In genomic region chr12:72747460-72747859, GRCh38 we compare ENCODE assay signal across 23 cellular contexts.
DNase-seq lines count a peak whose midpoint lies in the region; ATAC-seq and TF ChIP-seq lines count a peak whose summit lies in the region.
"Had no signal": no experiment of that assay in that cellular context is flagged by ENCODE, and none has a peak within 500 bp of the region (broad histone marks: within the 10 kb centered on the region; RNA-seq: fewer than 3 reads in every experiment).

No MANE protein-coding gene starts in this region.

- H3K27me3 ChIP-seq in heart right ventricle (no peaks in the 10 kb centered on the region), left ventricle myocardium inferior (ENCODE audit: low read depth) (no peaks in the 10 kb centered on the region), layer of hippocampus (ENCODE audit: control insufficient read depth, insufficient read depth, low read length) (no peaks in the 10 kb centered on the region), upper lobe of right lung (no peaks in the 10 kb centered on the region)
- H3K27me3 ChIP-seq in CD8-positive, alpha-beta memory T cell (ENCODE audit: insufficient read depth, low read length, poor library complexity, severe bottlenecking): no peaks in the 10 kb centered on the region
- H3K27me3 ChIP-seq: esophagus squamous epithelium, upper lobe of left lung had no signal

- H3K4me3 ChIP-seq in heart right ventricle: no peak overlapping the region
- no peak overlapping the region for H3K4me3 ChIP-seq in left ventricle myocardium inferior
- H3K4me3 ChIP-seq in upper lobe of right lung: no peak overlapping the region
- H3K4me3 ChIP-seq in CD8-positive, alpha-beta memory T cell (ENCODE audit: low read length): no peak overlapping the region
- H3K4me3 ChIP-seq: coronary artery, esophagus squamous epithelium, K562, upper lobe of left lung had no signal

- no peaks in the 10 kb centered on the region for H3K4me1 Mint-ChIP-seq in CD8-positive, alpha-beta memory T cell
- H3K4me1 Mint-ChIP-seq: activated CD4-positive, alpha-beta T cell treated with anti-CD3 and anti-CD28 coated beads for 36 hours; T-helper 17 cell had no signal

- CTCF ChIA-PET in CD8-positive, alpha-beta memory T cell (lab: Charles Lee): no interaction called here

- no peak overlapping the region for H3K27ac Mint-ChIP-seq in CD8-positive, alpha-beta memory T cell
- H3K27ac Mint-ChIP-seq: activated CD4-positive, alpha-beta T cell treated with anti-CD3 and anti-CD28 coated beads for 36 hours; CD8-positive, alpha-beta T cell; T-helper 17 cell had no signal

- ATAC-seq in heart right ventricle (peak in 6 of 8 donors; percentile 22 to 49 (median 40)), upper lobe of right lung (peak; percentile 82)
- ATAC-seq in activated CD4-positive, CD25-positive, alpha-beta regulatory T cell treated with anti-CD3 and anti-CD28 coated beads, Interleukin-2, amount 50 U/mL, for 24 hours: no peak
- ATAC-seq: activated CD4-positive, alpha-beta T cell treated with anti-CD3 and anti-CD28 coated beads for 36 hours; CD8-positive, alpha-beta T cell; K562; T-helper 17 cell had no signal

- H3K9me3 Mint-ChIP-seq in CD8-positive, alpha-beta memory T cell: peaks cover 0 to 35% (median 9%) of the 10 kb centered on the region in 5 donors

- no peak for TF ChIP-seq CTCF in heart right ventricle (IDR thresholded peaks at IDR 0.05)
- TF ChIP-seq CTCF in left ventricle myocardium inferior (IDR thresholded peaks at IDR 0.05; ENCODE audit: borderline replicate concordance): no peak
- TF ChIP-seq CTCF in upper lobe of right lung (IDR thresholded peaks at IDR 0.05): no peak

- intact Hi-C loops in heart right ventricle (cut with DNase I) (no loop called here), left ventricle myocardium inferior (cut with micrococcal nuclease) (no loop called here), upper lobe of right lung (cut with DNase I) (no loop called here)

- peak overlapping the region in 2 of 10 donors; percentile 44 to 77 for H3K27ac ChIP-seq in heart right ventricle
- H3K27ac ChIP-seq in left ventricle myocardium inferior (replicated peaks): no peak overlapping the region
- H3K27ac ChIP-seq in cingulate gyrus (ENCODE audit: low read depth, low read length): peak overlapping the region; percentile 66
- peak overlapping the region; percentile 68 for H3K27ac ChIP-seq in layer of hippocampus (ENCODE audit: low read depth, low read length)
- peak overlapping the region; percentile 70 for H3K27ac ChIP-seq in upper lobe of right lung
- H3K27ac ChIP-seq in CD8-positive, alpha-beta memory T cell (ENCODE audit: low read depth, low read length): no peak overlapping the region

- DNase-seq in heart right ventricle (no peak), left ventricle myocardium inferior (no peak), upper lobe of right lung (no peak), middle frontal gyrus (ENCODE audit: extremely low spot score, low spot score) (no peak)
- no peak for DNase-seq in CD8-positive, alpha-beta memory T cell
- DNase-seq: activated CD4-positive, alpha-beta T cell treated with anti-CD3 and anti-CD28 coated beads for 36 hours; activated CD8-positive, alpha-beta memory T cell treated with anti-CD3 and anti-CD28 coated beads, Interleukin-2, amount 50 U/mL, for 4 hours; activated naive CD4-positive, alpha-beta T cell; CD8-positive, alpha-beta T cell; esophagus squamous epithelium; kidney; NCI-H1436 treated with DMSO at 0.1 percent for 48 hours; NCI-H226; posterior cingulate gyrus; SHP77; stimulated activated naive CD4-positive, alpha-beta T cell treated with Interleukin-2 at 50 U/mL for 16 hours; T-helper 17 cell; upper lobe of left lung had no signal

- POLR2A ChIA-PET in CD8-positive, alpha-beta memory T cell (lab: Charles Lee): no interaction called here

- H3K36me3 Mint-ChIP-seq in CD8-positive, alpha-beta memory T cell: no peaks in the 10 kb centered on the region
- H3K36me3 Mint-ChIP-seq: CD8-positive, alpha-beta T cell had no signal

- H3K9me3 ChIP-seq in heart right ventricle (peaks cover 0 to 22% (median 5%) of the 10 kb centered on the region in 11 donors), left ventricle myocardium inferior (replicated peaks) (peaks cover 10% of the 10 kb centered on the region), upper lobe of right lung (peaks cover 5% of the 10 kb centered on the region)
- no peaks in the 10 kb centered on the region for H3K9me3 ChIP-seq in CD8-positive, alpha-beta memory T cell (ENCODE audit: low read length)

- 38 to 48% methylated on average over 2 of the region's 2 CpGs for WGBS in heart right ventricle, 2 donors

- H3K36me3 ChIP-seq in heart right ventricle (no peaks in the 10 kb centered on the region), left ventricle myocardium inferior (no peaks in the 10 kb centered on the region), upper lobe of right lung (no peaks in the 10 kb centered on the region)
- no peaks in the 10 kb centered on the region for H3K36me3 ChIP-seq in CD8-positive, alpha-beta memory T cell (ENCODE audit: insufficient read depth, low read length)
- H3K36me3 ChIP-seq: esophagus squamous epithelium, upper lobe of left lung had no signal

- no peak overlapping the region for H3K4me3 Mint-ChIP-seq in CD8-positive, alpha-beta memory T cell
- H3K4me3 Mint-ChIP-seq: activated CD4-positive, alpha-beta T cell treated with anti-CD3 and anti-CD28 coated beads for 36 hours; CD8-positive, alpha-beta T cell; T-helper 17 cell had no signal

- no peaks in the 10 kb centered on the region for H3K4me1 ChIP-seq in heart right ventricle
- H3K4me1 ChIP-seq in left ventricle myocardium inferior: no peaks in the 10 kb centered on the region
- H3K4me1 ChIP-seq in upper lobe of right lung: peaks cover 7% of the 10 kb centered on the region
- H3K4me1 ChIP-seq in CD8-positive, alpha-beta memory T cell (ENCODE audit: insufficient read depth, low read length): no peaks in the 10 kb centered on the region
- H3K4me1 ChIP-seq: esophagus squamous epithelium, upper lobe of left lung had no signal

- H3K27me3 Mint-ChIP-seq in CD8-positive, alpha-beta memory T cell: no peaks in the 10 kb centered on the region
- H3K27me3 Mint-ChIP-seq: activated CD4-positive, alpha-beta T cell treated with anti-CD3 and anti-CD28 coated beads for 36 hours; T-helper 17 cell had no signal

Comparison
In these comparisons a context has a peak if more than half of its experiments do, and no peak if none do; other contexts are left out.
1. ATAC-seq: peak in heart right ventricle (6 of 8) and upper lobe of right lung (single experiment); none in activated CD4-positive, CD25-positive, alpha-beta regulatory T cell treated with anti-CD3 and anti-CD28 coated beads, Interleukin-2, amount 50 U/mL, for 24 hours (0 of 2).
2. H3K27ac ChIP-seq: peak in cingulate gyrus (single experiment), layer of hippocampus (single experiment) and upper lobe of right lung (single experiment); none in left ventricle myocardium inferior (single experiment) and CD8-positive, alpha-beta memory T cell (single experiment).